8 cellular contexts compared by ENCODE assay signal in genomic region chr6:72218125-72218524, GRCh38.
A peak's percentile ranks its signal among the peaks of the same experiment; 100 is the strongest.
DNase-seq lines count a peak whose midpoint lies in the region; ATAC-seq and TF ChIP-seq lines count a peak whose summit lies in the region.

No MANE protein-coding gene starts in this region.

- no peaks in the 10 kb centered on the region for H3K4me1 Mint-ChIP-seq in activated CD4-positive, alpha-beta T cell treated with anti-CD3 and anti-CD28 coated beads, Interleukin-2, amount 10 ng/mL, durations not matched to agents 7 days and 5 days

- peak; percentile 23 for DNase-seq in A673 (ENCODE audit: low spot score)
- peak; percentile 13 for DNase-seq in PC-3
- DNase-seq in globus pallidus (ENCODE audit: low spot score) = peak; percentile 20
- DNase-seq in testis = peak; percentile 54
- DNase-seq in activated CD4-positive, alpha-beta T cell treated with anti-CD3 and anti-CD28 coated beads, Interleukin-2, amount 10 ng/mL, durations not matched to agents 7 days and 5 days = no peak
- DNase-seq in activated T-cell treated with anti-CD3 and anti-CD28 coated beads, Interleukin-2, amount 50 U/mL, for 1 hour = no peak

- H3K4me2 ChIP-seq in PC-3 (ENCODE audit: low read length) = no peak overlapping the region

- no peak overlapping the region for H2AFZ ChIP-seq in PC-3 (ENCODE audit: low read length)

- no peak overlapping the region for H3K4me3 Mint-ChIP-seq in activated CD4-positive, alpha-beta T cell treated with anti-CD3 and anti-CD28 coated beads, Interleukin-2, amount 10 ng/mL, durations not matched to agents 7 days and 5 days

- TF ChIP-seq CTCF in A673 (conservative IDR thresholded peaks at IDR 0.05; ENCODE audit: low read depth, low read length) = peak; percentile 46
- TF ChIP-seq CTCF in PC-3 (conservative IDR thresholded peaks at IDR 0.05; ENCODE audit: low read depth, low read length) = peak; percentile 25; the same call in 1 of the 2 replicates
- TF ChIP-seq CTCF in testis (IDR thresholded peaks at IDR 0.05) = peak in 1 of 3 experiments; percentile 8

- no TSS peak for BruUV-seq in A673 (replicated peaks; lab: Mats Ljungman, UMichigan)
- no TSS peak for BruUV-seq in PC-3 (replicated peaks; lab: Mats Ljungman, UMichigan)

- no peaks in the 10 kb centered on the region for H3K36me3 Mint-ChIP-seq in activated CD4-positive, alpha-beta T cell treated with anti-CD3 and anti-CD28 coated beads, Interleukin-2, amount 10 ng/mL, durations not matched to agents 7 days and 5 days (ENCODE audit: low read depth)

- ATAC-seq in GM18505 (IDR thresholded peaks at IDR 0.05; ENCODE audit: unreplicated experiment) (peak; percentile 81), HG02870 (IDR thresholded peaks at IDR 0.05; ENCODE audit: unreplicated experiment) (peak; percentile 80), PC-3 (peak; percentile 67; the same call in 1 of the 2 replicates)

- H3K27ac ChIP-seq in A673 (ENCODE audit: low read depth, low read length, poor library complexity, severe bottlenecking) (no peak overlapping the region), PC-3 (ENCODE audit: low read length) (no peak overlapping the region), testis (no peak overlapping the region)

- POLR2A ChIA-PET in A673 (lab: Charles Lee; ENCODE audit: low non-redundant PET) (no interaction called here), PC-3 (lab: Charles Lee; ENCODE audit: unreplicated experiment) (no interaction called here)
- POLR2A ChIA-PET in activated CD4-positive, alpha-beta T cell treated with anti-CD3 and anti-CD28 coated beads, Interleukin-2, amount 10 ng/mL, durations not matched to agents 7 days and 5 days (lab: Charles Lee) = no interaction called here

- intact Hi-C loops in A673 (cut with micrococcal nuclease; ENCODE audit: unreplicated experiment) (no loop called here), PC-3 (cut with micrococcal nuclease) (no loop called here), testis (cut with DNase I; ENCODE audit: low total_unique reads) (no loop called here)

- no peaks in the 10 kb centered on the region for H3K9me3 ChIP-seq in A673 (ENCODE audit: low read depth, low read length, poor library complexity, severe bottlenecking)
- H3K9me3 ChIP-seq in PC-3 (ENCODE audit: low read length) = no peaks in the 10 kb centered on the region
- no peaks in the 10 kb centered on the region for H3K9me3 ChIP-seq in testis

- 6 to 10% methylated on average over 2 of the region's 2 CpGs for WGBS in testis, 2 donors

- H3K79me2 ChIP-seq in PC-3 (ENCODE audit: low read length) = no peaks in the 10 kb centered on the region

- H3K27me3 ChIP-seq in A673 (replicated peaks; ENCODE audit: insufficient read depth, low read depth, low read length, poor library complexity) (no peaks in the 10 kb centered on the region), PC-3 (ENCODE audit: low read length) (no peaks in the 10 kb centered on the region), testis (no peaks in the 10 kb centered on the region)

- no peaks in the 10 kb centered on the region for H3F3A ChIP-seq in PC-3 (ENCODE audit: low read length, unreplicated experiment)

- H3K27me3 Mint-ChIP-seq in activated CD4-positive, alpha-beta T cell treated with anti-CD3 and anti-CD28 coated beads, Interleukin-2, amount 10 ng/mL, durations not matched to agents 7 days and 5 days = no peaks in the 10 kb centered on the region

- H3K9me3 Mint-ChIP-seq in activated CD4-positive, alpha-beta T cell treated with anti-CD3 and anti-CD28 coated beads, Interleukin-2, amount 10 ng/mL, durations not matched to agents 7 days and 5 days = no peaks in the 10 kb centered on the region

- H3K36me3 ChIP-seq in A673 (ENCODE audit: insufficient read depth, low read length, poor library complexity, severe bottlenecking) (no peaks in the 10 kb centered on the region), PC-3 (ENCODE audit: low read depth, low read length) (no peaks in the 10 kb centered on the region), testis (ENCODE audit: low read depth, missing control alignments) (no peaks in the 10 kb centered on the region)

- H3K27ac Mint-ChIP-seq in activated CD4-positive, alpha-beta T cell treated with anti-CD3 and anti-CD28 coated beads, Interleukin-2, amount 10 ng/mL, durations not matched to agents 7 days and 5 days = no peak overlapping the region

- H3K4me1 ChIP-seq in A673 (ENCODE audit: insufficient read depth, low read length, poor library complexity, severe bottlenecking) (no peaks in the 10 kb centered on the region), PC-3 (ENCODE audit: insufficient read depth, low read length) (peaks cover 10% of the 10 kb centered on the region; the same call in 1 of the 2 replicates), testis (no peaks in the 10 kb centered on the region)

- CTCF ChIA-PET in A673 (lab: Charles Lee) = interaction anchor here (0.7 to 1.0 kb wide), 2 partner anchors 11 to 121 kb away, joined by 3 to 5 read pairs; no protein-coding TSS in a partner anchor
- CTCF ChIA-PET in PC-3 (lab: Charles Lee) = no interaction called here
- CTCF ChIA-PET in activated CD4-positive, alpha-beta T cell treated with anti-CD3 and anti-CD28 coated beads, Interleukin-2, amount 10 ng/mL, durations not matched to agents 7 days and 5 days (lab: Charles Lee) = no interaction called here

- H4K20me1 ChIP-seq in PC-3 (ENCODE audit: low read length) = no peaks in the 10 kb centered on the region

- no peaks in the 10 kb centered on the region for H3K9me2 ChIP-seq in PC-3 (replicated peaks; ENCODE audit: low read length)

- no peak overlapping the region for H3K9ac ChIP-seq in PC-3 (ENCODE audit: low read length)

- H3K4me3 ChIP-seq in A673 (ENCODE audit: low read depth, low read length, poor library complexity, severe bottlenecking) (no peak overlapping the region), PC-3 (ENCODE audit: low read length) (no peak overlapping the region), testis (no peak overlapping the region)

- TF ChIP-seq POLR2A in GM18505 (IDR thresholded peaks at IDR 0.05; ENCODE audit: borderline replicate concordance, extremely low read depth, insufficient read depth, insufficient read length) (no peak), testis (IDR thresholded peaks at IDR 0.05) (no peak)

Comparison
In these comparisons a context has a peak if more than half of its experiments do, and no peak if none do; other contexts are left out.
1. DNase-seq: peak in A673 (single experiment), PC-3 (single experiment), globus pallidus (single experiment) and testis (single experiment); none in activated CD4-positive, alpha-beta T cell treated with anti-CD3 and anti-CD28 coated beads, Interleukin-2, amount 10 ng/mL, durations not matched to agents 7 days and 5 days (single experiment) and activated T-cell treated with anti-CD3 and anti-CD28 coated beads, Interleukin-2, amount 50 U/mL, for 1 hour (single experiment).
2. Peak in every context shown above with its lines, with median percentiles within 50 percentile points of each other: ATAC-seq.